25 cellular contexts compared by ENCODE assay signal in the genomic region with DNA sequence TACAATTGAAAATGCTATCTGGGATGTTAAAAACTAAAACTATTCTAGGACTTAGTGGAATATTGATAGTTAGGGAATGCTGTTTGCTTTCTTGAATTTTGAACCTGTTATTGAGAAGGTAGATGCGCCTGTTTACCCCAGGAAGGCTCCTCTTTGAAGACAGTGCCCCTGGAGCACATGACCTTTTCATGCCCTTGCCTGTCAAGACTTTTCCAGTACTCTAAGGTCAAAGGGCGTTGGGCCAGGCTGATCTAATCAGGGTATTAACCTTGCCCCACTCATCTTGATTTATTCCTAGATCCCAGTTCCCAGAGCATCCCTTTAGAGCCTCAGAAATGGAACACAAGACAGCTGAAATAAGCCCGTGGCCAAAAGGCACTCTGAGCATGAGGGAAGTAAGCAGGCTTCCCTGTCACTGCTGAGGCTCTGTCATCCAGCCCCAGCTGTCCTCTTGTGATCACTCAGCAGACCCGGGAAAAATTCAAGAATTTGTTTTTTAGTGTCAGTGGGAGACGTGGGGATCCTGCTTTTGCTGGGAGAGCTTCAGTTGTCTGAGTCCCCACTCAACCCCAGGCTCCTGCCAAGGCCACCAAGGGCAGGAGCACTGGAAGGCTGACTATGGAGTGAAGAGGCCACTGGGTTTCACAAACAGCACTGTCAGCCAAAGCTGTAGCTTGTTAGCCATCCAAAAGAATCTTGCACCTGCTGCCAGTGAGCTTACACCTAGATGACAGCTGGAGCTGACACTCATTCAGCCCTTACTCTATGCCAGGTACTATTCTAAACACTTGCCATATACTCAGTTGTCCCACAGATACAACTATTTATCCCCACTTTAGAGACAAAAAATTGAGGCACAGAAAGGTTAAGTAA.
"Had no signal": no experiment of that assay in that cellular context is flagged by ENCODE, and none has a peak within 500 bp of the region (broad histone marks: within the 10 kb centered on the region; RNA-seq: fewer than 3 reads in every experiment).

No MANE protein-coding gene starts in this region.

- ATAC-seq: activated T-cell treated with anti-CD3 and anti-CD28 coated beads, Interleukin-2, amount 50 U/mL, for 4 hours; mucosa of descending colon; naive thymus-derived CD8-positive, alpha-beta T cell; stimulated activated effector memory CD8-positive, alpha-beta T cell treated with anti-CD3 and anti-CD28 coated beads, Interleukin-12 subunit alpha, Interleukin-12 subunit beta, amount 100 ng/mL, for 72 hours had no signal

- H3K27ac ChIP-seq: coronary artery, stomach, upper lobe of left lung had no signal

- H3K4me3 ChIP-seq: coronary artery, mucosa of descending colon, stomach, testis, upper lobe of left lung had no signal

- H3K9me3 Mint-ChIP-seq: stimulated activated effector memory CD8-positive, alpha-beta T cell treated with anti-CD3 and anti-CD28 coated beads, Interleukin-12 subunit alpha, Interleukin-12 subunit beta, amount 100 ng/mL, for 72 hours had no signal

- H3K9me3 ChIP-seq: mucosa of descending colon, stomach, testis, upper lobe of left lung had no signal

- H3K27me3 ChIP-seq: stomach, testis, upper lobe of left lung had no signal

- H3K27ac Mint-ChIP-seq: activated naive CD4-positive, alpha-beta T cell treated with anti-CD3 and anti-CD28 coated beads for 36 hours; stimulated activated effector memory CD8-positive, alpha-beta T cell treated with anti-CD3 and anti-CD28 coated beads, Interleukin-12 subunit alpha, Interleukin-12 subunit beta, amount 100 ng/mL, for 72 hours; T-helper 1 cell treated with Interleukin-12 subunit alpha and Interleukin-12 subunit beta and Interleukin-4 antibody, amounts not matched to agents 30 μg/mL and 1 μg/mL, for 36 hours had no signal

- H3K4me1 Mint-ChIP-seq: stimulated activated effector memory CD8-positive, alpha-beta T cell treated with anti-CD3 and anti-CD28 coated beads, Interleukin-12 subunit alpha, Interleukin-12 subunit beta, amount 100 ng/mL, for 72 hours had no signal

- H3K36me3 ChIP-seq: stomach, upper lobe of left lung had no signal

- FAIRE-seq: endometrium, kidney, small intestine had no signal

- H3K27me3 Mint-ChIP-seq: brain; naive thymus-derived CD8-positive, alpha-beta T cell had no signal

- DNase-seq: activated CD4-positive, alpha-beta T cell treated with anti-CD3 and anti-CD28 coated beads, Interleukin-2, amount 50 U/mL, for 1 hour; activated CD4-positive, CD25-positive, alpha-beta regulatory T cell treated with anti-CD3 and anti-CD28 coated beads, Interleukin-2, amount 50 U/mL, for 72 hours; activated CD8-positive, alpha-beta memory T cell treated with anti-CD3 and anti-CD28 coated beads, Interleukin-2, amount 50 U/mL, for 4 hours; activated naive CD4-positive, alpha-beta T cell treated with anti-CD3 and anti-CD28 coated beads for 36 hours; activated T-cell treated with anti-CD3 and anti-CD28 coated beads, Interleukin-2, amount 50 U/mL, for 4 hours; anterior cingulate cortex; erythroblast; foreskin melanocyte; head of caudate nucleus; kidney; mesenchymal stem cell; mucosa of descending colon; naive thymus-derived CD8-positive, alpha-beta T cell; right cardiac atrium; small intestine; stimulated activated CD4-positive, alpha-beta T cell treated with anti-CD3 and anti-CD28 coated beads, Interleukin-15, amount 100 ng/mL, for 24 hours; stimulated activated CD4-positive, alpha-beta T cell treated with anti-CD3 and anti-CD28 coated beads, Interleukin-4, amount 100 ng/mL, for 24 hours; stomach; testis; upper lobe of left lung had no signal

- H3K36me3 Mint-ChIP-seq: stimulated activated effector memory CD8-positive, alpha-beta T cell treated with anti-CD3 and anti-CD28 coated beads, Interleukin-12 subunit alpha, Interleukin-12 subunit beta, amount 100 ng/mL, for 72 hours had no signal

- H3K4me3 Mint-ChIP-seq: activated naive CD4-positive, alpha-beta T cell treated with anti-CD3 and anti-CD28 coated beads for 36 hours; activated T-cell treated with anti-CD3 and anti-CD28 coated beads, Interleukin-2, amount 50 U/mL, for 4 hours; brain; naive thymus-derived CD8-positive, alpha-beta T cell; stimulated activated effector memory CD8-positive, alpha-beta T cell treated with anti-CD3 and anti-CD28 coated beads, Interleukin-12 subunit alpha, Interleukin-12 subunit beta, amount 100 ng/mL, for 72 hours; T-helper 1 cell treated with Interleukin-12 subunit alpha and Interleukin-12 subunit beta and Interleukin-4 antibody, amounts not matched to agents 30 μg/mL and 1 μg/mL, for 36 hours had no signal
